ENCODE assay signal across 33 cellular contexts in the genomic region with DNA sequence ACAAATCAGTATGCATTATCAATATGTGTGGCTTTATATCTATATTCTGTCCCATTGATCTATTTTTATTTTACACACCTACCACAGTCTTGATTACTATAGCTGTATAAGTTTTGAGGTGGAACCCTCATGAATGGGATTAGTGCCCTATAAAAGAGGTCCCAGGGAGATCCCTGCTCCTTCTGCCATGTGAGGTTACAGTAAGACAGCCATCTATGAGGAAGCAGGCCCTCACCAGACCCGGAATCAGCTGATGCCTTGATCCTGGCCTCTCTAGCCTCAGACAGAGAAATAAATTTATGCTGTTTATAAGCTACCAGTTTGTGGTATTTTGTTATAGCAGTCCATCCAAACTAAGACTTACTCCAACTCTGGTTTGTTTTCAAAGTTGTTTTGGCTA.
"Had no signal": no experiment of that assay in that cellular context is flagged by ENCODE, and none has a peak within 500 bp of the region (broad histone marks: within the 10 kb centered on the region; RNA-seq: fewer than 3 reads in every experiment).

No MANE protein-coding gene starts in this region.

- H3K4me3 ChIP-seq: SK-N-MC had no signal

- H3K27me3 Mint-ChIP-seq: activated naive CD8-positive, alpha-beta T cell; brain had no signal

- DNase-seq: activated CD4-positive, alpha-beta T cell treated with anti-CD3 and anti-CD28 coated beads for 1 hour; activated CD4-positive, alpha-beta T cell treated with anti-CD3 and anti-CD28 coated beads for 48 hours; activated CD4-positive, alpha-beta T cell treated with anti-CD3 and anti-CD28 coated beads, Interleukin-2, amount 50 U/mL, for 4 hours; activated CD4-positive, CD25-positive, alpha-beta regulatory T cell; activated CD8-positive, alpha-beta T cell treated with anti-CD3 and anti-CD28 coated beads for 36 hours; activated effector memory CD4-positive, alpha-beta T cell treated with Interleukin-2 at 50 U/mL for 16 hours; activated naive CD4-positive, alpha-beta T cell treated with anti-CD3 and anti-CD28 coated beads, Interleukin-2, amount 10 ng/mL, durations not matched to agents 7 days and 5 days; activated naive CD8-positive, alpha-beta T cell treated with anti-CD3 and anti-CD28 coated beads, Interleukin-2, amount 50 U/mL, for 24 hours; activated T-cell treated with anti-CD3 and anti-CD28 coated beads, Interleukin-2, amount 50 U/mL, for 1 hour; anterior cingulate cortex; caudate nucleus; cerebellar nuclear complex; KG1; MM.1S; NCI-H1105; NCI-H1417 treated with DMSO at 0.1 percent for 48 hours; NCI-H187 treated with DMSO at 0.1 percent for 48 hours; NCI-H2081; NCI-H2171 treated with DMSO at 0.1 percent for 48 hours; NCI-H2227 treated with DMSO at 0.1 percent for 48 hours; NCI-H446; NCI-H510A treated with DMSO at 0.1 percent for 48 hours; NCI-H526 treated with DMSO at 0.1 percent for 48 hours; NCI-H774; PC-3; Right ventricle myocardium superior; T1000; WERI-Rb-1 had no signal

- ATAC-seq: activated CD8-positive, alpha-beta T cell treated with anti-CD3 and anti-CD28 coated beads for 36 hours; activated naive CD8-positive, alpha-beta T cell treated with anti-CD3 and anti-CD28 coated beads, Interleukin-2, amount 50 U/mL, for 24 hours; PC-3 had no signal

- H3K36me3 ChIP-seq: WERI-Rb-1 had no signal

- FAIRE-seq: bronchial epithelial cell had no signal

- H3K27ac Mint-ChIP-seq: activated CD8-positive, alpha-beta T cell treated with anti-CD3 and anti-CD28 coated beads for 36 hours; activated naive CD4-positive, alpha-beta T cell treated with anti-CD3 and anti-CD28 coated beads, Interleukin-2, amount 10 ng/mL, durations not matched to agents 7 days and 5 days; activated naive CD8-positive, alpha-beta T cell; activated naive CD8-positive, alpha-beta T cell treated with anti-CD3 and anti-CD28 coated beads, Interleukin-2, amount 50 U/mL, for 24 hours; activated T-helper 1 cell treated with anti-CD3 and anti-CD28 coated beads, Interleukin-12 subunit alpha, Interleukin-12 subunit beta, Interleukin-2, Interleukin-4 antibody, amounts not matched to agents 30 ng/mL and 10 ng/mL and 1 ng/mL, durations not matched to agents 14 hours and 24 hours and 36 hours; brain had no signal

- H3K4me3 Mint-ChIP-seq: activated CD8-positive, alpha-beta T cell treated with anti-CD3 and anti-CD28 coated beads for 36 hours; activated naive CD4-positive, alpha-beta T cell treated with anti-CD3 and anti-CD28 coated beads, Interleukin-2, amount 10 ng/mL, durations not matched to agents 7 days and 5 days; activated naive CD8-positive, alpha-beta T cell; activated naive CD8-positive, alpha-beta T cell treated with anti-CD3 and anti-CD28 coated beads, Interleukin-2, amount 50 U/mL, for 24 hours; activated T-helper 1 cell treated with anti-CD3 and anti-CD28 coated beads, Interleukin-12 subunit alpha, Interleukin-12 subunit beta, Interleukin-2, Interleukin-4 antibody, amounts not matched to agents 30 ng/mL and 10 ng/mL and 1 ng/mL, durations not matched to agents 14 hours and 24 hours and 36 hours; brain had no signal

- H3K27ac ChIP-seq: SK-N-MC had no signal

- H3K36me3 Mint-ChIP-seq: activated naive CD4-positive, alpha-beta T cell treated with anti-CD3 and anti-CD28 coated beads, Interleukin-2, amount 10 ng/mL, durations not matched to agents 7 days and 5 days had no signal

- H3K9me3 Mint-ChIP-seq: activated CD8-positive, alpha-beta T cell treated with anti-CD3 and anti-CD28 coated beads for 36 hours; activated naive CD4-positive, alpha-beta T cell treated with anti-CD3 and anti-CD28 coated beads, Interleukin-2, amount 10 ng/mL, durations not matched to agents 7 days and 5 days; activated naive CD8-positive, alpha-beta T cell treated with anti-CD3 and anti-CD28 coated beads, Interleukin-2, amount 50 U/mL, for 24 hours; activated T-helper 1 cell treated with anti-CD3 and anti-CD28 coated beads, Interleukin-12 subunit alpha, Interleukin-12 subunit beta, Interleukin-2, Interleukin-4 antibody, amounts not matched to agents 30 ng/mL and 10 ng/mL and 1 ng/mL, durations not matched to agents 14 hours and 24 hours and 36 hours; brain had no signal
